In the genomic region with DNA sequence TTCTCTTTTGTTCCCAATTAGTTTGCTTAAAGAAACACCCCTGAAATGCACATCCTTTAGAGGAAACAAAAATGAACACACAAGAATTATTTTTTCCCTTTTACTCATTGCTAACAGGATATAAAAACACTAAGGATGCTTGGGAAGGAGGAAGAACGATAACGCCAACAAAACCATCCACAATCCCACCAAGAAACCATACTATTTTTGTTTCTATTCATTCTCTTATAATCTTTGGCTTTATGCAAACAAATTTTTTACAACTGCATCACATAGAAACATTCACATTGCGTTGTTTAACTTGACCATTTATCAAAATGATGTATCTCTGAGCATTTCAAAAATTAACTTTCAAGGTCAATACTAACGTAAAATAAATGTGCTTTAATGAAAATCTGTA, we compare ENCODE assay signal across 19 cellular contexts. TPM values are rescaled to one million over a fixed set of nuclear protein-coding genes. Genes with fewer than 3 reads are reported as not detected.
"Had no signal": no experiment of that assay in that cellular context is flagged by ENCODE, and none has a peak within 500 bp of the region (broad histone marks: within the 10 kb centered on the region; RNA-seq: fewer than 3 reads in every experiment).

No MANE protein-coding gene starts in this region.

- H3K27ac ChIP-seq: lower lobe of right lung, ovary, WERI-Rb-1 had no signal

- H3K27ac Mint-ChIP-seq: activated T-helper 17 cell treated with anti-CD3 and anti-CD28 coated beads, Interleukin-2, amount 50 U/mL, for 72 hours; endodermal cell; immature natural killer cell; T-helper 17 cell had no signal

- H3K9me3 Mint-ChIP-seq: activated T-helper 17 cell treated with anti-CD3 and anti-CD28 coated beads, Interleukin-2, amount 50 U/mL, for 72 hours; endodermal cell; neural crest cell had no signal

- H3K4me1 Mint-ChIP-seq: activated T-helper 17 cell treated with anti-CD3 and anti-CD28 coated beads, Interleukin-2, amount 50 U/mL, for 72 hours; immature natural killer cell; T-helper 17 cell had no signal

- H3K4me3 Mint-ChIP-seq: activated T-helper 17 cell treated with anti-CD3 and anti-CD28 coated beads, Interleukin-2, amount 50 U/mL, for 72 hours; endodermal cell; immature natural killer cell; neural crest cell; T-helper 17 cell had no signal

- ATAC-seq: activated T-helper 17 cell treated with anti-CD3 and anti-CD28 coated beads, Interleukin-2, amount 50 U/mL, for 72 hours; body of pancreas; lower lobe of right lung; T-helper 17 cell had no signal

- DNase-seq: activated CD4-positive, alpha-beta T cell treated with anti-CD3 and anti-CD28 coated beads, Interleukin-2, amount 50 U/mL, for 48 hours; activated naive CD4-positive, alpha-beta T cell treated with anti-CD3 and anti-CD28 coated beads, Interleukin-2, amount 50 U/mL, for 16 hours; body of pancreas; central memory CD4-positive, alpha-beta T cell; endodermal cell; glutamatergic neuron; immature natural killer cell; lower lobe of right lung; midbrain; ovary; SHP77; stimulated activated CD4-positive, alpha-beta T cell treated with anti-CD3 and anti-CD28 coated beads, Interleukin-15, amount 100 ng/mL, for 24 hours; stimulated activated CD4-positive, alpha-beta T cell treated with anti-CD3 and anti-CD28 coated beads, Interleukin-4, amount 100 ng/mL, for 24 hours; stimulated activated naive CD4-positive, alpha-beta T cell; T-helper 17 cell; upper lobe of left lung; WERI-Rb-1 had no signal

- H3K36me3 Mint-ChIP-seq: immature natural killer cell had no signal

RNA-seq across cellular contexts. Expression of a gene that starts 54.4 kb away (rescaled TPM):
- total RNA-seq: T-helper 17 cell had no signal
